1 cellular context compared by ENCODE assay signal in genomic region chrX:152830312-152831305, GRCh38.
TF ChIP-seq lines count a peak whose summit lies in the region.

CETN2 (minus strand) TSS chrX:152830757; CDS start chrX:152830710, 47 bp downstream.
NSDHL (plus strand) TSS chrX:152831063; CDS start chrX:152846325, 15,262 bp downstream.

TF ChIP-seq in K562, 482 proteins besides CTCF, POLR2A, EP300 and RAD21 (continued from another document and continues in another):
- no peak for TF ChIP-seq PBX2 (CRISPR knock-in tag; IDR thresholded peaks at IDR 0.05; ENCODE audit: low read depth)
- TF ChIP-seq PBX2 (tag; conservative IDR thresholded peaks at IDR 0.05; ENCODE audit: low read depth), result no peak
- TF ChIP-seq RBM22 (IDR thresholded peaks at IDR 0.05; ENCODE audit: low read depth, low read length, poor library complexity, severe bottlenecking), result no peak
- TF ChIP-seq THAP12 (CRISPR knock-in tag; IDR thresholded peaks at IDR 0.05), result 0 out of 2 replicates have a peak, but pooled peaks have one; percentile 19
- no peak for TF ChIP-seq BHLHE40 (IDR thresholded peaks at IDR 0.05; ENCODE audit: low read length)
- TF ChIP-seq ZNF668 (CRISPR knock-in tag; IDR thresholded peaks at IDR 0.05), result no peak
- peak; percentile 85 for TF ChIP-seq C11orf30 (IDR thresholded peaks at IDR 0.05; ENCODE audit: low read depth)
- no peak for TF ChIP-seq IRF2 (CRISPR knock-in tag; IDR thresholded peaks at IDR 0.05)
- no peak for TF ChIP-seq TFE3 (CRISPR knock-in tag; IDR thresholded peaks at IDR 0.05)
- TF ChIP-seq RB1 (IDR thresholded peaks at IDR 0.05; ENCODE audit: low read depth), result no peak
- TF ChIP-seq BRF1 (IDR thresholded peaks at IDR 0.05; ENCODE audit: borderline replicate concordance, extremely low read depth, insufficient read length), result no peak
- TF ChIP-seq MEIS2 (IDR thresholded peaks at IDR 0.05; ENCODE audit: partially characterized antibody), result peak; percentile 26
- no peak for TF ChIP-seq ZNF239 (CRISPR knock-in tag; IDR thresholded peaks at IDR 0.05)
- TF ChIP-seq ZNF24 (IDR thresholded peaks at IDR 0.05), result no peak
- peak; percentile 55 for TF ChIP-seq MAX (CRISPR knock-in tag; IDR thresholded peaks at IDR 0.05)
- no peak for TF ChIP-seq ZNF778 (CRISPR knock-in tag; IDR thresholded peaks at IDR 0.05)
- no peak for TF ChIP-seq BRD9 (IDR thresholded peaks at IDR 0.05; ENCODE audit: low read depth, partially characterized antibody)
- TF ChIP-seq SUPT5H (IDR thresholded peaks at IDR 0.05), result peak; percentile 83
- TF ChIP-seq CXXC5 (CRISPR knock-in tag; IDR thresholded peaks at IDR 0.05), result peak; percentile 75
- no peak for TF ChIP-seq ZNF217 (CRISPR knock-in tag; IDR thresholded peaks at IDR 0.05)
- no peak for TF ChIP-seq PURB (CRISPR knock-in tag; IDR thresholded peaks at IDR 0.05; ENCODE audit: low read depth)
- no peak for TF ChIP-seq ZNF277 (CRISPR knock-in tag; IDR thresholded peaks at IDR 0.05; ENCODE audit: borderline replicate concordance)
- TF ChIP-seq HMBOX1 (IDR thresholded peaks at IDR 0.05), result no peak
- 0 out of 2 replicates have a peak, but pooled peaks have one; percentile 43 for TF ChIP-seq CTBP1 (IDR thresholded peaks at IDR 0.05; ENCODE audit: borderline replicate concordance)
- peak; percentile 88 for TF ChIP-seq CREM (IDR thresholded peaks at IDR 0.05; ENCODE audit: low read depth)
- peak; percentile 92 for TF ChIP-seq RBFOX2 (IDR thresholded peaks at IDR 0.05; ENCODE audit: low read depth, low read length)
- peak; percentile 94 for TF ChIP-seq FOS (IDR thresholded peaks at IDR 0.05; ENCODE audit: extremely low read depth, insufficient read length)
- TF ChIP-seq RBM34 (IDR thresholded peaks at IDR 0.05; ENCODE audit: borderline replicate concordance, insufficient read depth, low read length), result no peak
- no peak for TF ChIP-seq POLR2AphosphoS2 (IDR thresholded peaks at IDR 0.05; ENCODE audit: low read length)
- no peak for TF ChIP-seq ZBTB43 (CRISPR knock-in tag; IDR thresholded peaks at IDR 0.05)
- no peak for TF ChIP-seq SNAPC5 (CRISPR knock-in tag; IDR thresholded peaks at IDR 0.05)
- no peak for TF ChIP-seq ATF3 (IDR thresholded peaks at IDR 0.05)
- TF ChIP-seq ATF3 (CRISPR knock-in tag; conservative IDR thresholded peaks at IDR 0.05), result no peak
- TF ChIP-seq PKNOX1 (IDR thresholded peaks at IDR 0.05), result peak; percentile 46; the same call in 1 of the 2 replicates
- TF ChIP-seq ZSCAN32 (CRISPR knock-in tag; IDR thresholded peaks at IDR 0.05), result no peak
- TF ChIP-seq ARID4B (CRISPR knock-in tag; IDR thresholded peaks at IDR 0.05), result peak; percentile 52; the same call in 1 of the 2 replicates
- TF ChIP-seq REST (CRISPR knock-in tag; IDR thresholded peaks at IDR 0.05; ENCODE audit: low read depth), result no peak
- peak; percentile 80 for TF ChIP-seq TBP (optimal IDR thresholded peaks at IDR 0.05; ENCODE audit: low read depth, low read length)
- TF ChIP-seq ZKSCAN8 (CRISPR knock-in tag; IDR thresholded peaks at IDR 0.05), result no peak
- peak; percentile 34; the same call in 1 of the 2 replicates for TF ChIP-seq ZNF184 (CRISPR knock-in tag; IDR thresholded peaks at IDR 0.05)
